ENCODE assay signal across 13 cellular contexts in genomic region chr17:3768786-3769185, GRCh38.
"Had no signal": no experiment of that assay in that cellular context is flagged by ENCODE, and none has a peak within 500 bp of the region (broad histone marks: within the 10 kb centered on the region; RNA-seq: fewer than 3 reads in every experiment).

No MANE protein-coding gene starts in this region.

- H3K4me3 Mint-ChIP-seq: activated B cell treated with CpG ODN at 0.5 μM for 24 hours; activated CD4-positive, alpha-beta T cell treated with anti-CD3 and anti-CD28 coated beads, Interleukin-2, amount 10 ng/mL, durations not matched to agents 7 days and 5 days; T-helper 1 cell treated with Interleukin-12 subunit alpha and Interleukin-12 subunit beta and Interleukin-4 antibody, amounts not matched to agents 30 μg/mL and 1 μg/mL, for 36 hours; type B pancreatic cell had no signal

- H3K36me3 ChIP-seq: gastroesophageal sphincter, prostate gland, right lobe of liver had no signal

- H3K27me3 Mint-ChIP-seq: activated B cell treated with CpG ODN at 0.5 μM for 24 hours had no signal

- H3K4me3 ChIP-seq: gastroesophageal sphincter, prostate gland, right lobe of liver had no signal

- DNase-seq: activated B cell treated with CpG ODN at 0.5 μM for 24 hours; activated CD4-positive, alpha-beta T cell treated with anti-CD3 and anti-CD28 coated beads, Interleukin-2, amount 10 ng/mL, durations not matched to agents 7 days and 5 days; central memory CD4-positive, alpha-beta T cell; cortex of kidney; left ventricle myocardium superior; nucleus accumbens; stimulated activated naive CD4-positive, alpha-beta T cell; substantia nigra had no signal

- H3K36me3 Mint-ChIP-seq: type B pancreatic cell had no signal

- ATAC-seq: gastroesophageal sphincter, left ventricle myocardium superior, right lobe of liver had no signal

- H3K27ac ChIP-seq: gastroesophageal sphincter, prostate gland, right lobe of liver had no signal

- H3K27me3 ChIP-seq: right lobe of liver had no signal

- H3K9me3 ChIP-seq: prostate gland, right lobe of liver had no signal

- H3K9me3 Mint-ChIP-seq: activated B cell treated with CpG ODN at 0.5 μM for 24 hours, type B pancreatic cell had no signal

- H3K4me1 ChIP-seq: gastroesophageal sphincter, prostate gland, right lobe of liver had no signal

- H3K27ac Mint-ChIP-seq: activated B cell treated with CpG ODN at 0.5 μM for 24 hours; T-helper 1 cell treated with Interleukin-12 subunit alpha and Interleukin-12 subunit beta and Interleukin-4 antibody, amounts not matched to agents 30 μg/mL and 1 μg/mL, for 36 hours; type B pancreatic cell had no signal
